In genomic region chr13:106680796-106681482, GRCh38 we compare ENCODE assay signal across 1 cellular context.
TF ChIP-seq lines count a peak whose summit lies in the region.

No MANE protein-coding gene starts in this region.

TF ChIP-seq in WTC11, 78 proteins besides CTCF, POLR2A, EP300 and RAD21 (continued from another document):
- TF ChIP-seq FOXP4 (CRISPR knock-in tag; IDR thresholded peaks at IDR 0.05): peak; percentile 86
- TF ChIP-seq NR3C1 (CRISPR knock-in tag; conservative IDR thresholded peaks at IDR 0.05; ENCODE audit: low read depth): no peak
- TF ChIP-seq MYBL2 (CRISPR knock-in tag; IDR thresholded peaks at IDR 0.05): no peak
- TF ChIP-seq GABPB1 (CRISPR knock-in tag; IDR thresholded peaks at IDR 0.05): no peak
- TF ChIP-seq MXD4 (CRISPR knock-in tag; IDR thresholded peaks at IDR 0.05; ENCODE audit: borderline replicate concordance): no peak
- no peak for TF ChIP-seq RELA (CRISPR knock-in tag; IDR thresholded peaks at IDR 0.05; ENCODE audit: borderline replicate concordance)
- TF ChIP-seq NFATC4 (CRISPR knock-in tag; IDR thresholded peaks at IDR 0.05): no peak
- TF ChIP-seq, protein P1, sequence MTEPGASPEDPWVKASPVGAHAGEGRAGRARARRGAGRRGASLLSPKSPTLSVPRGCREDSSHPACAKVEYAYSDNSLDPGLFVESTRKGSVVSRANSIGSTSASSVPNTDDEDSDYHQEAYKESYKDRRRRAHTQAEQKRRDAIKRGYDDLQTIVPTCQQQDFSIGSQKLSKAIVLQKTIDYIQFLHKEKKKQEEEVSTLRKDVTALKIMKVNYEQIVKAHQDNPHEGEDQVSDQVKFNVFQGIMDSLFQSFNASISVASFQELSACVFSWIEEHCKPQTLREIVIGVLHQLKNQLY (CRISPR knock-in tag; IDR thresholded peaks at IDR 0.05): no peak
- no peak for TF ChIP-seq CDX4 (CRISPR knock-in tag; IDR thresholded peaks at IDR 0.05; ENCODE audit: borderline replicate concordance)
- TF ChIP-seq SMAD3 (CRISPR knock-in tag; IDR thresholded peaks at IDR 0.05; ENCODE audit: borderline replicate concordance): no peak
- no peak for TF ChIP-seq ZNF396 (CRISPR knock-in tag; IDR thresholded peaks at IDR 0.05; ENCODE audit: borderline replicate concordance)
- no peak for TF ChIP-seq NFE2L1 (CRISPR knock-in tag; IDR thresholded peaks at IDR 0.05)
- no peak for TF ChIP-seq E2F4 (CRISPR knock-in tag; IDR thresholded peaks at IDR 0.05; ENCODE audit: borderline replicate concordance, low read depth)
- TF ChIP-seq GRHL2 (CRISPR knock-in tag; IDR thresholded peaks at IDR 0.05; ENCODE audit: insufficient replicate concordance, severe bottlenecking): no peak
- TF ChIP-seq CBFB (CRISPR knock-in tag; IDR thresholded peaks at IDR 0.05; ENCODE audit: low read depth): no peak
- no peak for TF ChIP-seq CREB1 (CRISPR knock-in tag; IDR thresholded peaks at IDR 0.05)
- TF ChIP-seq, protein P2, sequence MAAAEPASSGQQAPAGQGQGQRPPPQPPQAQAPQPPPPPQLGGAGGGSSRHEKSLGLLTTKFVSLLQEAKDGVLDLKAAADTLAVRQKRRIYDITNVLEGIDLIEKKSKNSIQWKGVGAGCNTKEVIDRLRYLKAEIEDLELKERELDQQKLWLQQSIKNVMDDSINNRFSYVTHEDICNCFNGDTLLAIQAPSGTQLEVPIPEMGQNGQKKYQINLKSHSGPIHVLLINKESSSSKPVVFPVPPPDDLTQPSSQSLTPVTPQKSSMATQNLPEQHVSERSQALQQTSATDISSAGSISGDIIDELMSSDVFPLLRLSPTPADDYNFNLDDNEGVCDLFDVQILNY (CRISPR knock-in tag; IDR thresholded peaks at IDR 0.05): no peak
- TF ChIP-seq, protein P3, sequence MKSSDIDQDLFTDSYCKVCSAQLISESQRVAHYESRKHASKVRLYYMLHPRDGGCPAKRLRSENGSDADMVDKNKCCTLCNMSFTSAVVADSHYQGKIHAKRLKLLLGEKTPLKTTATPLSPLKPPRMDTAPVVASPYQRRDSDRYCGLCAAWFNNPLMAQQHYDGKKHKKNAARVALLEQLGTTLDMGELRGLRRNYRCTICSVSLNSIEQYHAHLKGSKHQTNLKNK (CRISPR knock-in tag; IDR thresholded peaks at IDR 0.05): no peak
- TF ChIP-seq TEAD1 (CRISPR knock-in tag; IDR thresholded peaks at IDR 0.05): peak; percentile 66; the same call in 1 of the 2 replicates
- TF ChIP-seq, protein P4, sequence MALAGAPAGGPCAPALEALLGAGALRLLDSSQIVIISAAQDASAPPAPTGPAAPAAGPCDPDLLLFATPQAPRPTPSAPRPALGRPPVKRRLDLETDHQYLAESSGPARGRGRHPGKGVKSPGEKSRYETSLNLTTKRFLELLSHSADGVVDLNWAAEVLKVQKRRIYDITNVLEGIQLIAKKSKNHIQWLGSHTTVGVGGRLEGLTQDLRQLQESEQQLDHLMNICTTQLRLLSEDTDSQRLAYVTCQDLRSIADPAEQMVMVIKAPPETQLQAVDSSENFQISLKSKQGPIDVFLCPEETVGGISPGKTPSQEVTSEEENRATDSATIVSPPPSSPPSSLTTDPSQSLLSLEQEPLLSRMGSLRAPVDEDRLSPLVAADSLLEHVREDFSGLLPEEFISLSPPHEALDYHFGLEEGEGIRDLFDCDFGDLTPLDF (CRISPR knock-in tag; IDR thresholded peaks at IDR 0.05): no peak
- TF ChIP-seq SOX15 (CRISPR knock-in tag; IDR thresholded peaks at IDR 0.05): no peak
- TF ChIP-seq, protein P5, sequence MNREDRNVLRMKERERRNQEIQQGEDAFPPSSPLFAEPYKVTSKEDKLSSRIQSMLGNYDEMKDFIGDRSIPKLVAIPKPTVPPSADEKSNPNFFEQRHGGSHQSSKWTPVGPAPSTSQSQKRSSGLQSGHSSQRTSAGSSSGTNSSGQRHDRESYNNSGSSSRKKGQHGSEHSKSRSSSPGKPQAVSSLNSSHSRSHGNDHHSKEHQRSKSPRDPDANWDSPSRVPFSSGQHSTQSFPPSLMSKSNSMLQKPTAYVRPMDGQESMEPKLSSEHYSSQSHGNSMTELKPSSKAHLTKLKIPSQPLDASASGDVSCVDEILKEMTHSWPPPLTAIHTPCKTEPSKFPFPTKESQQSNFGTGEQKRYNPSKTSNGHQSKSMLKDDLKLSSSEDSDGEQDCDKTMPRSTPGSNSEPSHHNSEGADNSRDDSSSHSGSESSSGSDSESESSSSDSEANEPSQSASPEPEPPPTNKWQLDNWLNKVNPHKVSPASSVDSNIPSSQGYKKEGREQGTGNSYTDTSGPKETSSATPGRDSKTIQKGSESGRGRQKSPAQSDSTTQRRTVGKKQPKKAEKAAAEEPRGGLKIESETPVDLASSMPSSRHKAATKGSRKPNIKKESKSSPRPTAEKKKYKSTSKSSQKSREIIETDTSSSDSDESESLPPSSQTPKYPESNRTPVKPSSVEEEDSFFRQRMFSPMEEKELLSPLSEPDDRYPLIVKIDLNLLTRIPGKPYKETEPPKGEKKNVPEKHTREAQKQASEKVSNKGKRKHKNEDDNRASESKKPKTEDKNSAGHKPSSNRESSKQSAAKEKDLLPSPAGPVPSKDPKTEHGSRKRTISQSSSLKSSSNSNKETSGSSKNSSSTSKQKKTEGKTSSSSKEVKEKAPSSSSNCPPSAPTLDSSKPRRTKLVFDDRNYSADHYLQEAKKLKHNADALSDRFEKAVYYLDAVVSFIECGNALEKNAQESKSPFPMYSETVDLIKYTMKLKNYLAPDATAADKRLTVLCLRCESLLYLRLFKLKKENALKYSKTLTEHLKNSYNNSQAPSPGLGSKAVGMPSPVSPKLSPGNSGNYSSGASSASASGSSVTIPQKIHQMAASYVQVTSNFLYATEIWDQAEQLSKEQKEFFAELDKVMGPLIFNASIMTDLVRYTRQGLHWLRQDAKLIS (CRISPR knock-in tag; IDR thresholded peaks at IDR 0.05; ENCODE audit: borderline replicate concordance): 0 out of 2 replicates have a peak, but pooled peaks have one; percentile 44
- TF ChIP-seq, protein P6, sequence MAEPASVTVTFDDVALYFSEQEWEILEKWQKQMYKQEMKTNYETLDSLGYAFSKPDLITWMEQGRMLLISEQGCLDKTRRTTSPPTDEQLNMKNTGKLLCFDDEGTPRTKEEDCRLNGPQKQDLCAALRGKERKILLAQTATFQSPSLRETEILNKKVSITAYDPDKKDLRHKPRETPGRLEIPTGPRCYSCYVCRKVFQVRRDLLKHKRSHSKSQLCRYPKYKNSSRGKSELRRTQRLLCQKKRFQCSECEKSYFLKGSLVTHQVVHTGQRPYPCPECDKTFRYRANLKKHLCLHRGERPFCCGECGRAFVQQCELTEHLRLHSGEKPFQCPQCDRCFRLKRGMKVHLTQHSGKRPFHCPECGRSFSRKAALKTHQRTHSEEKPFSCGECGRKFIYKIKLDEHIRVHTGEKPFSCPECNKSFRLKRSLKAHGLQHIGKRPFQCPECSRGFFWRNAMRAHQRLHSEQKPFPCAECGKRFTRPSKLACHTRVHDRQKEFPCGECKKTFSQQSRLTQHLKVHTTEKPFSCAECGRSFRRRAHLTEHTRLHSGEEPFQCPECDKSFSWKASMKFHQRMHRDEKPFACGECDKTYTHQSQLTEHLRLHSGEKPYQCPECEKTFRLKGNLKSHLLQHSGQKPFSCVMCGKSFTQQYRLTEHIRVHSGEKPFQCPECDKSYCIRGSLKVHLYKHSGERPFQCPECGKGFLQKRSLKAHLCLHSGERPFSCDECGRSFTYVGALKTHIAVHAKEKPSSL (CRISPR knock-in tag; conservative IDR thresholded peaks at IDR 0.05): no peak
- no peak; the same call in 1 of the 2 replicates for TF ChIP-seq ZBTB43 (CRISPR knock-in tag; IDR thresholded peaks at IDR 0.05)
- TF ChIP-seq SP1 (CRISPR knock-in tag; conservative IDR thresholded peaks at IDR 0.05): 0 out of 2 replicates have a peak, but pooled peaks have one; percentile 20
- no peak for TF ChIP-seq IRF2 (CRISPR knock-in tag; IDR thresholded peaks at IDR 0.05; ENCODE audit: borderline replicate concordance, low read depth)
- TF ChIP-seq PRRX2 (CRISPR knock-in tag; IDR thresholded peaks at IDR 0.05): 0 out of 2 replicates have a peak, but pooled peaks have one; percentile 10
- TF ChIP-seq ZSCAN18 (CRISPR knock-in tag; IDR thresholded peaks at IDR 0.05): 0 out of 2 replicates have a peak, but pooled peaks have one; percentile 73
- no peak for TF ChIP-seq ZNF232 (CRISPR knock-in tag; IDR thresholded peaks at IDR 0.05)
- TF ChIP-seq NR1H2 (CRISPR knock-in tag; IDR thresholded peaks at IDR 0.05): no peak
- peak; percentile 46; the same call in 1 of the 2 replicates for TF ChIP-seq ZNF423 (CRISPR knock-in tag; IDR thresholded peaks at IDR 0.05)
- no peak for TF ChIP-seq FOXJ3 (CRISPR knock-in tag; IDR thresholded peaks at IDR 0.05; ENCODE audit: borderline replicate concordance)
- TF ChIP-seq, protein P7, sequence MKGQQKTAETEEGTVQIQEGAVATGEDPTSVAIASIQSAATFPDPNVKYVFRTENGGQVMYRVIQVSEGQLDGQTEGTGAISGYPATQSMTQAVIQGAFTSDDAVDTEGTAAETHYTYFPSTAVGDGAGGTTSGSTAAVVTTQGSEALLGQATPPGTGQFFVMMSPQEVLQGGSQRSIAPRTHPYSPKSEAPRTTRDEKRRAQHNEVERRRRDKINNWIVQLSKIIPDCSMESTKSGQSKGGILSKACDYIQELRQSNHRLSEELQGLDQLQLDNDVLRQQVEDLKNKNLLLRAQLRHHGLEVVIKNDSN (CRISPR knock-in tag; IDR thresholded peaks at IDR 0.05): no peak
- no peak for TF ChIP-seq NR2C2 (CRISPR knock-in tag; IDR thresholded peaks at IDR 0.05)
- TF ChIP-seq ETV6 (CRISPR knock-in tag; IDR thresholded peaks at IDR 0.05): no peak
- no peak for TF ChIP-seq JAZF1 (CRISPR knock-in tag; IDR thresholded peaks at IDR 0.05)
- TF ChIP-seq ESRRA (CRISPR knock-in tag; IDR thresholded peaks at IDR 0.05; ENCODE audit: borderline replicate concordance): no peak
- 0 out of 2 replicates have a peak, but pooled peaks have one; percentile 39 for TF ChIP-seq ZNF138 (CRISPR knock-in tag; conservative IDR thresholded peaks at IDR 0.05)
- no peak for TF ChIP-seq USF2 (CRISPR knock-in tag; IDR thresholded peaks at IDR 0.05)
